Comparison of ENCODE assay signal across 8 cellular contexts in the genomic region with DNA sequence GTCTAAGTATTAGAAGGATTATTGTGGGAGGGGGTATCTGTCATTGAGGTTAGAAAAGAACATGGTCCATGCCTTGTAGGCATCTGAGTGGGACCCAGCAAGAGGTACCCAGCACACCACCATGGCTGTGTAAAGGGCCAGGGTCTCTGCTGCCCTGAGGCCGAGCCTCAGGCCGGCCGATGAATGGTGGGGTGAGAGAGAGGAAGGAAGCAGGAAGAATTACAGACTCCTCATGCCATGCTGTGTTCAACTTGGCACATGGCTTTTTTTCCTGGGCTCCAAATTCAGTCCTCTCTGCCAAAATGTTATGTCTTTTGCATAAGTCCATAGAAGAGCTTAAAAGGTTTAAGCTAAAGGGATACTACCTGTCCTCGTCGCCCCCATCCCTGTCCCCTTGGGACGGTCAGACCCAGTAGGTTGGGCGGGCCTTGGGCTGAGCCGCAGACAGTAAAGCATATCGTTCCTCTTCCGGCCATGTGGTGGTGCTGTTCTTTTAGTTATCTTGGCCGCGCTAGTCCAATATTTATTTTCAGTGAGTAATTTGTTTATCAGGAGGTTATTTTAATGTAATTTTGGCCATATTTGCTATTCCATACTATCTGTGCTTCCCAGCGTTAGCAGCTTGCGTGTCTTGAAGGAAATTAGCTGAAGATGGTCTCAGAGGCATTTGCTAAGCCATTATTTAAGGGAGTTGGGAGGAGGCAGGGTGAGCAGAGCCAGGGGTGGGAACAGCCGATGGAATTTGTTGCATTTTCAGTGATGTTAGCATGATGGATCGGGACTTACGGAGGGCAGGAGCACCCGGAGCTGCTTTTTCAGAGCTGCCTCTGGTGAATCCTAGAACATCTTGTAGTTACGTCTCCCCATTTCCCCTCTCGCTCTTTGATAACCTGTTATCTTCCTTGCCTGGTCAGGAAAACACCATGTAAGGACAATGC.
A peak's percentile ranks its signal among the peaks of the same experiment; 100 is the strongest.
DNase-seq lines count a peak whose midpoint lies in the region; ATAC-seq, FAIRE-seq and TF ChIP-seq lines count a peak whose summit lies in the region.

No MANE protein-coding gene starts in this region.

- WGBS in small intestine, 3 donors = 6 to 8% (median 6%) methylated on average over 20 of the region's 20 CpGs

- H3K4me1 ChIP-seq in left ventricle myocardium inferior (peaks cover 4% of the 10 kb centered on the region), small intestine (ENCODE audit: control insufficient read depth in 2 of 2, insufficient read depth in 1 of 2, low read depth in 1 of 2, low read length in 1 of 2) (no peaks in the 10 kb centered on the region)

- H3K36me3 ChIP-seq in left ventricle myocardium inferior = no peaks in the 10 kb centered on the region
- no peaks in the 10 kb centered on the region for H3K36me3 ChIP-seq in small intestine (ENCODE audit: control insufficient read depth in 2 of 2, insufficient read depth in 2 of 2, low read length in 2 of 2)

- ATAC-seq in HG02759 (IDR thresholded peaks at IDR 0.05; ENCODE audit: unreplicated experiment) (peak; percentile 77), HG03439 (IDR thresholded peaks at IDR 0.05; ENCODE audit: unreplicated experiment) (no peak), HG02763 (IDR thresholded peaks at IDR 0.05; ENCODE audit: unreplicated experiment) (no peak)

- H3K27me3 ChIP-seq in left ventricle myocardium inferior (ENCODE audit: low read depth) (peaks cover 95% of the 10 kb centered on the region), small intestine (ENCODE audit: control insufficient read depth in 2 of 2, insufficient read depth in 2 of 2, low read length in 2 of 2) (peaks cover 0 to 9% of the 10 kb centered on the region in 2 donors)

- TF ChIP-seq CTCF in GM12874 (IDR thresholded peaks at IDR 0.05; ENCODE audit: insufficient read depth, low read depth, low read length) = peak; percentile 47
- peak; percentile 72 for TF ChIP-seq CTCF in left ventricle myocardium inferior (IDR thresholded peaks at IDR 0.05; ENCODE audit: borderline replicate concordance)

- H3K27ac ChIP-seq in left ventricle myocardium inferior (replicated peaks) = no peak overlapping the region
- no peak overlapping the region for H3K27ac ChIP-seq in small intestine (ENCODE audit: low read depth in 1 of 2, low read length in 1 of 2)

- H3K9me3 ChIP-seq in left ventricle myocardium inferior (replicated peaks) = no peaks in the 10 kb centered on the region
- H3K9me3 ChIP-seq in small intestine (ENCODE audit: control insufficient read depth, low read depth) = no peaks in the 10 kb centered on the region

- peak; percentile 75 for DNase-seq in NCI-H82 (lab: John Stamatoyannopoulos, UW)
- DNase-seq in activated T-cell treated with anti-CD3 and anti-CD28 coated beads, Interleukin-2, amount 50 U/mL, for 48 hours = peak; percentile 36 to 44
- no peak for DNase-seq in left ventricle myocardium inferior
- peak; percentile 33 for DNase-seq in small intestine

- intact Hi-C loops in left ventricle myocardium inferior (cut with micrococcal nuclease) = no loop called here

- no peak for FAIRE-seq in small intestine (lab: Jason Lieb, UNC)

- H3K4me3 ChIP-seq in left ventricle myocardium inferior (peak overlapping the region; percentile 26), small intestine (ENCODE audit: low read depth in 1 of 2, low read length in 2 of 2) (no peak overlapping the region)
